ENCODE assay signal across 7 cellular contexts in the genomic region with DNA sequence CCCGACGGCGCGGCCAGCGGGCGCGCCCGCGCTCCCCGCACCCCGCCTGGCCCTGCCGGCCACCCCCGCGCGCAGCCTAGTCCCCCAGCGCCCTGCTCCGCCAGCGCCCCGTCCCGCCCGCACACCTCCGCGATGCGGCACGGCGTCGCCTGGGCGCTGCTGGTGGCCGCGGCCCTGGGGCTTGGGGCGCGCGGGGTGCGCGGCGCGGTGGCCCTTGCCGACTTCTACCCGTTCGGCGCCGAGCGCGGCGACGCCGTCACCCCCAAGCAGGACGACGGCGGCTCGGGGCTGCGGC. TPM values are rescaled to one million over a fixed set of nuclear protein-coding genes. Genes with fewer than 3 reads are reported as not detected.
DNase-seq lines count a peak whose midpoint lies in the region; ATAC-seq and TF ChIP-seq lines count a peak whose summit lies in the region.

No MANE protein-coding gene starts in this region.

- in situ Hi-C loops in GM23248 (cut with MboI): no loop called here

- 1 to 2% methylated on average over 42 to 51 of the region's 52 CpGs for WGBS in GM23248 (ENCODE audit: low coverage in 1 of 2, low lambda C conversion rate in 2 of 2, missing lambda C conversion rate in 2 of 2), 2 experiments
- WGBS in hepatocyte (ENCODE audit: low lambda C conversion rate, missing lambda C conversion rate): 1% methylated on average over 43 of the region's 52 CpGs
- WGBS in spleen, 5 donors: 0 to 4% (median 1%) methylated on average over 29 to 52 of the region's 52 CpGs; no CpG with 5 or more reads in 1 of the 5 donors

- H3K4me2 ChIP-seq in GM23248 (ENCODE audit: unreplicated experiment): peak overlapping the region; percentile 28
- peak overlapping the region; percentile 84 for H3K4me2 ChIP-seq in hepatocyte

- H3K79me2 ChIP-seq in GM23248 (ENCODE audit: insufficient read depth) (peaks cover 40% of the 10 kb centered on the region), hepatocyte (no peaks in the 10 kb centered on the region)

- H3K9me3 ChIP-seq in GM23248 (ENCODE audit: low read depth): no peaks in the 10 kb centered on the region
- H3K9me3 ChIP-seq in T-helper 17 cell (ENCODE audit: control insufficient read depth, low read length, poor library complexity, severe bottlenecking): no peaks in the 10 kb centered on the region
- no peaks in the 10 kb centered on the region for H3K9me3 ChIP-seq in hepatocyte (ENCODE audit: low read depth)
- peaks cover 0 to 13% (median 8%) of the 10 kb centered on the region in 8 donors for H3K9me3 ChIP-seq in spleen

- H2AFZ ChIP-seq in GM23248: 0 out of 2 replicates have a peak overlapping the region, but pooled peaks have one; percentile 50
- H2AFZ ChIP-seq in hepatocyte: no peak overlapping the region

- ATAC-seq in T-helper 17 cell (peak; percentile 35), GM21423 (IDR thresholded peaks at IDR 0.05; ENCODE audit: unreplicated experiment) (no peak)

- H3K9me2 ChIP-seq in GM23248 (ENCODE audit: insufficient read depth) (no peaks in the 10 kb centered on the region), hepatocyte (replicated peaks; ENCODE audit: insufficient read depth) (no peaks in the 10 kb centered on the region)

- H3K4me1 ChIP-seq in GM23248 (ENCODE audit: insufficient read depth) (peaks cover 4% of the 10 kb centered on the region; the same call in 1 of the 2 replicates), hepatocyte (ENCODE audit: insufficient read depth) (peaks cover 35% of the 10 kb centered on the region), spleen (peaks cover 22 to 81% (median 52%) of the 10 kb centered on the region in 6 donors)

- H3K4me3 ChIP-seq in GM23248 (peak overlapping the region; percentile 81), hepatocyte (peak overlapping the region; percentile 26), spleen (peak overlapping the region; percentile 36 to 78 (median 50))

- no peak overlapping the region for H3K27ac Mint-ChIP-seq in T-helper 17 cell

- H3K36me3 Mint-ChIP-seq in T-helper 17 cell (ENCODE audit: low read depth): peaks cover 7% of the 10 kb centered on the region

- no peak for TF ChIP-seq POLR2A in spleen (IDR thresholded peaks at IDR 0.05)

- peak overlapping the region; percentile 83 for H3K9ac ChIP-seq in GM23248

- no peak for TF ChIP-seq CTCF in hepatocyte (IDR thresholded peaks at IDR 0.05; ENCODE audit: poor library complexity)
- TF ChIP-seq CTCF in spleen (IDR thresholded peaks at IDR 0.05 in 8 of 11, conservative IDR thresholded peaks at IDR 0.05 in 3 of 11): no peak
- TF ChIP-seq CTCF in GM20000 (IDR thresholded peaks at IDR 0.05; ENCODE audit: extremely low read depth, missing control alignments): no peak

- no peak overlapping the region for H3K4me3 Mint-ChIP-seq in T-helper 17 cell

- intact Hi-C loops in spleen (cut with DNase I; ENCODE audit: low total_unique reads): no loop called here

- H3K4me1 Mint-ChIP-seq in T-helper 17 cell: peaks cover 9% of the 10 kb centered on the region

- H3K27ac ChIP-seq in GM23248: no peak overlapping the region
- H3K27ac ChIP-seq in hepatocyte: no peak overlapping the region
- peak overlapping the region in 7 of 8 donors; percentile 42 to 89 (median 81) for H3K27ac ChIP-seq in spleen

- H3K36me3 ChIP-seq in GM23248 (ENCODE audit: low read depth) (peaks cover 4% of the 10 kb centered on the region; the same call in 1 of the 2 replicates), hepatocyte (replicated peaks; ENCODE audit: insufficient read depth, low read depth) (no peaks in the 10 kb centered on the region), spleen (peaks cover 0 to 12% (median 5%) of the 10 kb centered on the region in 6 donors)

- peaks cover 23% of the 10 kb centered on the region for H3K27me3 Mint-ChIP-seq in T-helper 17 cell

- no peaks in the 10 kb centered on the region for H3K27me3 ChIP-seq in GM23248 (replicated peaks; ENCODE audit: insufficient read depth)
- peaks cover 12% of the 10 kb centered on the region for H3K27me3 ChIP-seq in hepatocyte
- H3K27me3 ChIP-seq in spleen (replicated peaks in 1 of 7): peaks cover 0 to 66% (median 13%) of the 10 kb centered on the region in 7 donors

- H4K20me1 ChIP-seq in GM23248 (ENCODE audit: insufficient read depth) (no peaks in the 10 kb centered on the region), hepatocyte (ENCODE audit: insufficient read depth, poor library complexity, severe bottlenecking) (no peaks in the 10 kb centered on the region)

- DNase-seq in GM23248 (no peak), T-helper 17 cell (no peak), hepatocyte (ENCODE audit: low spot score) (no peak), spleen (no peak), GM20000 (ENCODE audit: low spot score) (no peak), NCI-H526 (lab: John Stamatoyannopoulos, UW) (no peak)

- H3F3A ChIP-seq in GM23248 (ENCODE audit: insufficient read depth): no peaks in the 10 kb centered on the region

RNA-seq across cellular contexts. Expression of a gene that starts 0.2 kb away (rescaled TPM):
- 29.4 and 36.2 TPM in 2 replicates for total RNA-seq in GM23248 (2014; rRNA removed; shearing (Covaris generic))
- polyA plus RNA-seq in GM23248 (2016; fragmentation: Nextera tagmentation; extraction: Ambion mirVana) (6.1 and 7.7 TPM in 2 replicates), hepatocyte (3.7 and 4.6 TPM in 2 replicates), spleen (1 to 10 TPM; 2.6 to 9.5 (median 4.6) TPM)
- total RNA-seq in T-helper 17 cell (10 to 100 TPM; 42.0 to 72.1 TPM), hepatocyte (3.5 and 6.5 TPM in 2 replicates), spleen (10 to 100 TPM; 41.2 to 85.3 (median 66.2) TPM)

Comparison
In these comparisons a context has a peak if more than half of its experiments do, and no peak if none do; other contexts are left out.
1. H3K27ac ChIP-seq: peak in spleen (7 of 8); none in GM23248 (single experiment) and hepatocyte (single experiment).
2. H3K4me3 ChIP-seq: peak in every context shown above with its lines; median percentile 81 in GM23248; 50 in spleen; 26 in hepatocyte.